31 cellular contexts compared by ENCODE assay signal in the genomic region with DNA sequence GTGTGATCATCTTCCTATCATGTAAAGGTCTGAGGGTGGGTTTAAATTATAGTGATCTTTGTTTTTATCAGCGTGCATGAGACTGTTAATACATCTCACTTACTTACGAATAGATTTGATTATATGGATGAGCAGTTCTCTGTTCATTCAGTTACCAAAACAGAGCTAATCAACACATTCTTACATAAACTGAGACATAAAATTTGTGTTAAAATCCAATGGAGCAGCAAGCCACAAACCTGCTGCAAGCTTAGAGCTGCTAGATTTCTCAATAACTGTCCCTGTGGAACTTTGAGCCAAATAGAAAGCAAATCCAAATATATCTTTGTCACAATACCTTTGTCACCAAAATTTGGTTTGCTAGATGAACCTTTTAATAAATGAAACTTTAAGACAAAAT.
"Had no signal": no experiment of that assay in that cellular context is flagged by ENCODE, and none has a peak within 500 bp of the region (broad histone marks: within the 10 kb centered on the region; RNA-seq: fewer than 3 reads in every experiment).

No MANE protein-coding gene starts in this region.

- H3K4me1 Mint-ChIP-seq: activated CD4-positive, alpha-beta T cell treated with anti-CD3 and anti-CD28 coated beads, Interleukin-2, amount 10 ng/mL, durations not matched to agents 24 days and 14 days; activated T-helper 17 cell treated with anti-CD3 and anti-CD28 coated beads, Interleukin-2, amount 50 U/mL, for 72 hours; naive B cell; nephron progenitor cell had no signal

- H3K4me1 ChIP-seq: breast epithelium, esophagus squamous epithelium, spleen, uterus had no signal

- H3K36me3 Mint-ChIP-seq: activated CD4-positive, alpha-beta memory T cell treated with anti-CD3 and anti-CD28 coated beads for 36 hours; mesothelial cell of epicardium; naive B cell had no signal

- H3K9me3 Mint-ChIP-seq: activated CD4-positive, alpha-beta memory T cell treated with anti-CD3 and anti-CD28 coated beads for 36 hours; activated CD4-positive, alpha-beta T cell treated with anti-CD3 and anti-CD28 coated beads, Interleukin-2, amount 10 ng/mL, durations not matched to agents 24 days and 14 days; activated T-cell treated with anti-CD3 and anti-CD28 coated beads, Interleukin-2, amount 50 U/mL, for 4 hours; activated T-helper 17 cell treated with anti-CD3 and anti-CD28 coated beads, Interleukin-2, amount 50 U/mL, for 72 hours; dendritic cell treated with granulocyte-macrophage colony-stimulating factor and Interleukin-4, amounts not matched to agents 40 ng/mL and 50 ng/mL, for 4 days; endodermal cell; naive B cell; T-helper 2 cell treated with Interferon-gamma antibody and Interleukin-4, amounts not matched to agents 5 μg/mL and 100 μg/mL, for 36 hours had no signal

- DNase-seq: activated CD4-positive, alpha-beta memory T cell treated with anti-CD3 and anti-CD28 coated beads for 36 hours; activated CD4-positive, alpha-beta T cell treated with anti-CD3 and anti-CD28 coated beads, Interleukin-2, amount 10 ng/mL, durations not matched to agents 24 days and 14 days; activated CD8-positive, alpha-beta memory T cell treated with anti-CD3 and anti-CD28 coated beads, Interleukin-2, amount 50 U/mL, for 4 hours; activated gamma-delta T cell treated with Interleukin-2 at 50 U/mL for 16 hours; activated naive CD4-positive, alpha-beta T cell treated with anti-CD3 and anti-CD28 coated beads, Interleukin-2, amount 50 U/mL, for 16 hours; activated T-cell treated with anti-CD3 and anti-CD28 coated beads, Interleukin-2, amount 50 U/mL, for 4 hours; amygdala; central memory CD4-positive, alpha-beta T cell; endodermal cell; esophagus squamous epithelium; foreskin melanocyte; islet precursor cell; left colon; mammary epithelial cell; naive B cell; nephron progenitor cell; right cardiac atrium; spleen; stimulated activated naive CD8-positive, alpha-beta T cell treated with anti-CD3 and anti-CD28 coated beads, Interleukin-15, Interleukin-2, amounts not matched to agents 100 U/mL and 50 U/mL, for 24 hours; T-helper 1 cell; trophoblast cell; uterus; WERI-Rb-1 had no signal

- H3K27me3 Mint-ChIP-seq: dendritic cell treated with granulocyte-macrophage colony-stimulating factor and Interleukin-4, amounts not matched to agents 40 ng/mL and 50 ng/mL, for 4 days had no signal

- H3K27me3 ChIP-seq: breast epithelium, esophagus squamous epithelium, spleen, uterus had no signal

- H3K4me3 Mint-ChIP-seq: activated CD4-positive, alpha-beta memory T cell treated with anti-CD3 and anti-CD28 coated beads for 36 hours; activated CD4-positive, alpha-beta T cell treated with anti-CD3 and anti-CD28 coated beads, Interleukin-2, amount 10 ng/mL, durations not matched to agents 24 days and 14 days; activated T-cell treated with anti-CD3 and anti-CD28 coated beads, Interleukin-2, amount 50 U/mL, for 4 hours; activated T-helper 17 cell treated with anti-CD3 and anti-CD28 coated beads, Interleukin-2, amount 50 U/mL, for 72 hours; dendritic cell treated with granulocyte-macrophage colony-stimulating factor and Interleukin-4, amounts not matched to agents 40 ng/mL and 50 ng/mL, for 4 days; endodermal cell; mesothelial cell of epicardium; naive B cell; nephron progenitor cell; T-helper 2 cell treated with Interferon-gamma antibody and Interleukin-4, amounts not matched to agents 5 μg/mL and 100 μg/mL, for 36 hours had no signal

- H3K27ac Mint-ChIP-seq: activated CD4-positive, alpha-beta memory T cell treated with anti-CD3 and anti-CD28 coated beads for 36 hours; activated CD4-positive, alpha-beta T cell treated with anti-CD3 and anti-CD28 coated beads, Interleukin-2, amount 10 ng/mL, durations not matched to agents 24 days and 14 days; activated T-helper 17 cell treated with anti-CD3 and anti-CD28 coated beads, Interleukin-2, amount 50 U/mL, for 72 hours; dendritic cell treated with granulocyte-macrophage colony-stimulating factor and Interleukin-4, amounts not matched to agents 40 ng/mL and 50 ng/mL, for 4 days; endodermal cell; mesothelial cell of epicardium; naive B cell; nephron progenitor cell; T-helper 2 cell treated with Interferon-gamma antibody and Interleukin-4, amounts not matched to agents 5 μg/mL and 100 μg/mL, for 36 hours had no signal

- ATAC-seq: activated CD4-positive, CD25-positive, alpha-beta regulatory T cell treated with anti-CD3 and anti-CD28 coated beads, Interleukin-2, amount 50 U/mL, for 24 hours; activated T-cell treated with anti-CD3 and anti-CD28 coated beads, Interleukin-2, amount 50 U/mL, for 4 hours; activated T-helper 17 cell treated with anti-CD3 and anti-CD28 coated beads, Interleukin-2, amount 50 U/mL, for 72 hours; left colon; right cardiac atrium; stimulated activated naive CD8-positive, alpha-beta T cell treated with anti-CD3 and anti-CD28 coated beads, Interleukin-15, Interleukin-2, amounts not matched to agents 100 U/mL and 50 U/mL, for 24 hours had no signal

- H3K27ac ChIP-seq: breast epithelium, esophagus squamous epithelium, spleen, thoracic aorta, uterus, WERI-Rb-1 had no signal

- H3K4me3 ChIP-seq: breast epithelium, esophagus squamous epithelium, spleen, thoracic aorta, uterus had no signal

- H3K9me3 ChIP-seq: esophagus squamous epithelium, spleen, thoracic aorta, uterus had no signal

- FAIRE-seq: TTC549 had no signal

- H3K36me3 ChIP-seq: breast epithelium, esophagus squamous epithelium, spleen, thoracic aorta, uterus, WERI-Rb-1 had no signal
